In genomic region chr14:61710853-61711817, GRCh38 we compare ENCODE assay signal across 1 cellular context.
TF ChIP-seq lines count a peak whose summit lies in the region.

No MANE protein-coding gene starts in this region.

TF ChIP-seq in HepG2, 621 proteins besides CTCF, POLR2A, EP300 and RAD21 (continued from another document and continues in another):
- TF ChIP-seq, protein P1, sequence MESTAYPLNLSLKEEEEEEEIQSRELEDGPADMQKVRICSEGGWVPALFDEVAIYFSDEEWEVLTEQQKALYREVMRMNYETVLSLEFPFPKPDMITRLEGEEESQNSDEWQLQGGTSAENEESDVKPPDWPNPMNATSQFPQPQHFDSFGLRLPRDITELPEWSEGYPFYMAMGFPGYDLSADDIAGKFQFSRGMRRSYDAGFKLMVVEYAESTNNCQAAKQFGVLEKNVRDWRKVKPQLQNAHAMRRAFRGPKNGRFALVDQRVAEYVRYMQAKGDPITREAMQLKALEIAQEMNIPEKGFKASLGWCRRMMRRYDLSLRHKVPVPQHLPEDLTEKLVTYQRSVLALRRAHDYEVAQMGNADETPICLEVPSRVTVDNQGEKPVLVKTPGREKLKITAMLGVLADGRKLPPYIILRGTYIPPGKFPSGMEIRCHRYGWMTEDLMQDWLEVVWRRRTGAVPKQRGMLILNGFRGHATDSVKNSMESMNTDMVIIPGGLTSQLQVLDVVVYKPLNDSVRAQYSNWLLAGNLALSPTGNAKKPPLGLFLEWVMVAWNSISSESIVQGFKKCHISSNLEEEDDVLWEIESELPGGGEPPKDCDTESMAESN (CRISPR knock-in tag; conservative IDR thresholded peaks at IDR 0.05), result no peak
- TF ChIP-seq ZFP36L1 (CRISPR knock-in tag; IDR thresholded peaks at IDR 0.05) (no peak), GATAD2A (CRISPR knock-in tag; IDR thresholded peaks at IDR 0.05) (no peak), ISL2 (CRISPR knock-in tag; IDR thresholded peaks at IDR 0.05) (no peak), MED1 (CRISPR knock-in tag; IDR thresholded peaks at IDR 0.05) (peak; percentile 29; the same call in 1 of the 2 replicates), HMGA1 (CRISPR knock-in tag; conservative IDR thresholded peaks at IDR 0.05) (no peak), ERF (CRISPR knock-in tag; IDR thresholded peaks at IDR 0.05) (no peak), ZBTB7B (CRISPR knock-in tag; IDR thresholded peaks at IDR 0.05) (no peak), ZNF646 (CRISPR knock-in tag; IDR thresholded peaks at IDR 0.05) (no peak), DMAP1 (CRISPR knock-in tag; IDR thresholded peaks at IDR 0.05) (no peak), FOXP4 (CRISPR knock-in tag; IDR thresholded peaks at IDR 0.05) (peak; percentile 62), NFYC (CRISPR knock-in tag; IDR thresholded peaks at IDR 0.05) (no peak), ZNF777 (CRISPR knock-in tag; IDR thresholded peaks at IDR 0.05) (no peak), CEBPG (CRISPR knock-in tag; IDR thresholded peaks at IDR 0.05) (0 out of 2 replicates have a peak, but pooled peaks have one; percentile 12), ZNF382 (CRISPR knock-in tag; IDR thresholded peaks at IDR 0.05; ENCODE audit: borderline replicate concordance) (no peak), ZNF652 (CRISPR knock-in tag; IDR thresholded peaks at IDR 0.05; ENCODE audit: borderline replicate concordance, low read depth) (no peak), HIVEP1 (CRISPR knock-in tag; IDR thresholded peaks at IDR 0.05) (no peak), SP1 (IDR thresholded peaks at IDR 0.05) (no peak), SP1 (CRISPR knock-in tag; IDR thresholded peaks at IDR 0.05) (no peak), ZFP62 (CRISPR knock-in tag; IDR thresholded peaks at IDR 0.05) (no peak), MXD1 (CRISPR knock-in tag; IDR thresholded peaks at IDR 0.05) (no peak), AKAP8 (CRISPR knock-in tag; IDR thresholded peaks at IDR 0.05) (no peak), ZNF598 (CRISPR knock-in tag; IDR thresholded peaks at IDR 0.05; ENCODE audit: borderline replicate concordance) (no peak), SCMH1 (CRISPR knock-in tag; IDR thresholded peaks at IDR 0.05; ENCODE audit: borderline replicate concordance) (no peak), ZNF782 (CRISPR knock-in tag; IDR thresholded peaks at IDR 0.05; ENCODE audit: borderline replicate concordance) (no peak), HHEX (CRISPR knock-in tag; IDR thresholded peaks at IDR 0.05) (no peak), ISX (CRISPR knock-in tag; conservative IDR thresholded peaks at IDR 0.05) (no peak), ZNF781 (CRISPR knock-in tag; IDR thresholded peaks at IDR 0.05; ENCODE audit: borderline replicate concordance, not compliant biosample characterization) (no peak), CREM (IDR thresholded peaks at IDR 0.05) (peak; percentile 19; the same call in 1 of the 2 replicates), CREM (CRISPR knock-in tag; IDR thresholded peaks at IDR 0.05) (no peak), SRY (CRISPR knock-in tag; IDR thresholded peaks at IDR 0.05) (no peak), ZNF770 (CRISPR knock-in tag; IDR thresholded peaks at IDR 0.05) (peak; percentile 93), ZNF224 (CRISPR knock-in tag; IDR thresholded peaks at IDR 0.05) (no peak)
- TF ChIP-seq, protein P2, sequence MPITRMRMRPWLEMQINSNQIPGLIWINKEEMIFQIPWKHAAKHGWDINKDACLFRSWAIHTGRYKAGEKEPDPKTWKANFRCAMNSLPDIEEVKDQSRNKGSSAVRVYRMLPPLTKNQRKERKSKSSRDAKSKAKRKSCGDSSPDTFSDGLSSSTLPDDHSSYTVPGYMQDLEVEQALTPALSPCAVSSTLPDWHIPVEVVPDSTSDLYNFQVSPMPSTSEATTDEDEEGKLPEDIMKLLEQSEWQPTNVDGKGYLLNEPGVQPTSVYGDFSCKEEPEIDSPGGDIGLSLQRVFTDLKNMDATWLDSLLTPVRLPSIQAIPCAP (CRISPR knock-in tag; IDR thresholded peaks at IDR 0.05; ENCODE audit: low read depth), result no peak
- TF ChIP-seq, protein P3, sequence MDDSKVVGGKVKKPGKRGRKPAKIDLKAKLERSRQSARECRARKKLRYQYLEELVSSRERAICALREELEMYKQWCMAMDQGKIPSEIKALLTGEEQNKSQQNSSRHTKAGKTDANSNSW (CRISPR knock-in tag; IDR thresholded peaks at IDR 0.05; ENCODE audit: borderline replicate concordance), result no peak
- TF ChIP-seq, protein P4, sequence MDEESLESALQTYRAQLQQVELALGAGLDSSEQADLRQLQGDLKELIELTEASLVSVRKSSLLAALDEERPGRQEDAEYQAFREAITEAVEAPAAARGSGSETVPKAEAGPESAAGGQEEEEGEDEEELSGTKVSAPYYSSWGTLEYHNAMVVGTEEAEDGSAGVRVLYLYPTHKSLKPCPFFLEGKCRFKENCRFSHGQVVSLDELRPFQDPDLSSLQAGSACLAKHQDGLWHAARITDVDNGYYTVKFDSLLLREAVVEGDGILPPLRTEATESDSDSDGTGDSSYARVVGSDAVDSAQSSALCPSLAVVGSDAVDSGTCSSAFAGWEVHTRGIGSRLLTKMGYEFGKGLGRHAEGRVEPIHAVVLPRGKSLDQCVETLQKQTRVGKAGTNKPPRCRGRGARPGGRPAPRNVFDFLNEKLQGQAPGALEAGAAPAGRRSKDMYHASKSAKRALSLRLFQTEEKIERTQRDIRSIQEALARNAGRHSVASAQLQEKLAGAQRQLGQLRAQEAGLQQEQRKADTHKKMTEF (CRISPR knock-in tag; IDR thresholded peaks at IDR 0.05), result no peak
- TF ChIP-seq, protein P5, sequence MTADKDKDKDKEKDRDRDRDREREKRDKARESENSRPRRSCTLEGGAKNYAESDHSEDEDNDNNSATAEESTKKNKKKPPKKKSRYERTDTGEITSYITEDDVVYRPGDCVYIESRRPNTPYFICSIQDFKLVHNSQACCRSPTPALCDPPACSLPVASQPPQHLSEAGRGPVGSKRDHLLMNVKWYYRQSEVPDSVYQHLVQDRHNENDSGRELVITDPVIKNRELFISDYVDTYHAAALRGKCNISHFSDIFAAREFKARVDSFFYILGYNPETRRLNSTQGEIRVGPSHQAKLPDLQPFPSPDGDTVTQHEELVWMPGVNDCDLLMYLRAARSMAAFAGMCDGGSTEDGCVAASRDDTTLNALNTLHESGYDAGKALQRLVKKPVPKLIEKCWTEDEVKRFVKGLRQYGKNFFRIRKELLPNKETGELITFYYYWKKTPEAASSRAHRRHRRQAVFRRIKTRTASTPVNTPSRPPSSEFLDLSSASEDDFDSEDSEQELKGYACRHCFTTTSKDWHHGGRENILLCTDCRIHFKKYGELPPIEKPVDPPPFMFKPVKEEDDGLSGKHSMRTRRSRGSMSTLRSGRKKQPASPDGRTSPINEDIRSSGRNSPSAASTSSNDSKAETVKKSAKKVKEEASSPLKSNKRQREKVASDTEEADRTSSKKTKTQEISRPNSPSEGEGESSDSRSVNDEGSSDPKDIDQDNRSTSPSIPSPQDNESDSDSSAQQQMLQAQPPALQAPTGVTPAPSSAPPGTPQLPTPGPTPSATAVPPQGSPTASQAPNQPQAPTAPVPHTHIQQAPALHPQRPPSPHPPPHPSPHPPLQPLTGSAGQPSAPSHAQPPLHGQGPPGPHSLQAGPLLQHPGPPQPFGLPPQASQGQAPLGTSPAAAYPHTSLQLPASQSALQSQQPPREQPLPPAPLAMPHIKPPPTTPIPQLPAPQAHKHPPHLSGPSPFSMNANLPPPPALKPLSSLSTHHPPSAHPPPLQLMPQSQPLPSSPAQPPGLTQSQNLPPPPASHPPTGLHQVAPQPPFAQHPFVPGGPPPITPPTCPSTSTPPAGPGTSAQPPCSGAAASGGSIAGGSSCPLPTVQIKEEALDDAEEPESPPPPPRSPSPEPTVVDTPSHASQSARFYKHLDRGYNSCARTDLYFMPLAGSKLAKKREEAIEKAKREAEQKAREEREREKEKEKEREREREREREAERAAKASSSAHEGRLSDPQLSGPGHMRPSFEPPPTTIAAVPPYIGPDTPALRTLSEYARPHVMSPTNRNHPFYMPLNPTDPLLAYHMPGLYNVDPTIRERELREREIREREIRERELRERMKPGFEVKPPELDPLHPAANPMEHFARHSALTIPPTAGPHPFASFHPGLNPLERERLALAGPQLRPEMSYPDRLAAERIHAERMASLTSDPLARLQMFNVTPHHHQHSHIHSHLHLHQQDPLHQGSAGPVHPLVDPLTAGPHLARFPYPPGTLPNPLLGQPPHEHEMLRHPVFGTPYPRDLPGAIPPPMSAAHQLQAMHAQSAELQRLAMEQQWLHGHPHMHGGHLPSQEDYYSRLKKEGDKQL (CRISPR knock-in tag; IDR thresholded peaks at IDR 0.05; ENCODE audit: low read depth), result 0 out of 2 replicates have a peak, but pooled peaks have one; percentile 46
